1 cellular context compared by ENCODE assay signal in genomic region chr14:89661392-89661791, GRCh38.
TF ChIP-seq lines count a peak whose summit lies in the region.

No MANE protein-coding gene starts in this region.

TF ChIP-seq in K562, 482 proteins besides CTCF, POLR2A, EP300 and RAD21:
- TF ChIP-seq ZBTB40 (IDR thresholded peaks at IDR 0.05) (peak; percentile 75), ZBTB40 (CRISPR knock-in tag; IDR thresholded peaks at IDR 0.05) (no peak), TCF15 (CRISPR knock-in tag; IDR thresholded peaks at IDR 0.05) (no peak)
